12 cellular contexts compared by ENCODE assay signal in the genomic region with DNA sequence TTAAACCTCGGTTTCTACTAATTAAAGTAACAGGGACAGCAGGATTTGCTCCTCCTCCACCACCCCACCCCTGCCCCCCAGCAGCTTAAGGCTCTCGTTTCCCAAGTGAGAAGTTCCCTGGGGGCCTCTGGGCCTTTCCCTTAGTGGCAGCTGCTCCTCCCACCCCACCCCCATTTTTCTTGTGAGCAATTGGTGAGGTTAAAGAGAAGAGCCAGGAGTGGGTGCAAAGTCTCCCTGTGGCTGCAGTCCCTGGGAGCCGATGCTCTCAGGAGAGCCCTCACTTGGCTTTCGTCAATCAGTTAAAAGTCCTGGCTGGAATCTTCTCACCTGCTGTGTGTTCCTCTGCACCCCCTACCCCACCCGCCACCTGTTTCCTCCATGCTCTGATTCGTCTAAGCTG.
"Had no signal": no experiment of that assay in that cellular context is flagged by ENCODE, and none has a peak within 500 bp of the region (broad histone marks: within the 10 kb centered on the region; RNA-seq: fewer than 3 reads in every experiment).

No MANE protein-coding gene starts in this region.

- H3K4me1 ChIP-seq: esophagus muscularis mucosa had no signal

- H3K36me3 Mint-ChIP-seq: activated naive CD8-positive, alpha-beta T cell had no signal

- H3K27me3 ChIP-seq: brain microvascular endothelial cell, dorsolateral prefrontal cortex, esophagus muscularis mucosa had no signal

- H3K27ac ChIP-seq: brain microvascular endothelial cell, dorsolateral prefrontal cortex, esophagus muscularis mucosa, skin epidermis had no signal

- H3K36me3 ChIP-seq: brain microvascular endothelial cell, esophagus muscularis mucosa had no signal

- H3K4me1 Mint-ChIP-seq: stimulated activated naive CD8-positive, alpha-beta T cell treated with anti-CD3 and anti-CD28 coated beads, Interleukin-15, amount 100 ng/mL, for 72 hours had no signal

- ATAC-seq: activated T-cell treated with anti-CD3 and anti-CD28 coated beads, Interleukin-2, amount 50 U/mL, for 4 hours; stimulated activated naive CD8-positive, alpha-beta T cell treated with anti-CD3 and anti-CD28 coated beads, Interleukin-15, amount 100 ng/mL, for 72 hours had no signal

- DNase-seq: activated CD4-positive, alpha-beta memory T cell treated with anti-CD3 and anti-CD28 coated beads for 36 hours; activated effector memory CD4-positive, alpha-beta T cell treated with anti-CD3 and anti-CD28 coated beads, Interleukin-2, amount 50 U/mL, for 16 hours; activated T-cell treated with anti-CD3 and anti-CD28 coated beads, Interleukin-2, amount 50 U/mL, for 4 hours; brain microvascular endothelial cell; dorsolateral prefrontal cortex; retina; stimulated activated CD4-positive, alpha-beta T cell treated with anti-CD3 and anti-CD28 coated beads, Interleukin-4, amount 100 ng/mL, for 4 hours; stimulated activated naive CD8-positive, alpha-beta T cell treated with anti-CD3 and anti-CD28 coated beads, Interleukin-15, amount 100 ng/mL, for 72 hours had no signal

- H3K4me3 ChIP-seq: dorsolateral prefrontal cortex, esophagus muscularis mucosa, skin epidermis had no signal

- FAIRE-seq: urothelium cell line had no signal

- H3K27ac Mint-ChIP-seq: activated CD4-positive, alpha-beta memory T cell treated with anti-CD3 and anti-CD28 coated beads for 36 hours; activated naive CD8-positive, alpha-beta T cell; stimulated activated naive CD8-positive, alpha-beta T cell treated with anti-CD3 and anti-CD28 coated beads, Interleukin-15, amount 100 ng/mL, for 72 hours had no signal

- H3K9me3 ChIP-seq: esophagus muscularis mucosa had no signal

- H3K4me3 Mint-ChIP-seq: activated CD4-positive, alpha-beta memory T cell treated with anti-CD3 and anti-CD28 coated beads for 36 hours; activated naive CD8-positive, alpha-beta T cell; activated T-cell treated with anti-CD3 and anti-CD28 coated beads, Interleukin-2, amount 50 U/mL, for 4 hours; stimulated activated naive CD8-positive, alpha-beta T cell treated with anti-CD3 and anti-CD28 coated beads, Interleukin-15, amount 100 ng/mL, for 72 hours had no signal

- H3K9me3 Mint-ChIP-seq: activated T-cell treated with anti-CD3 and anti-CD28 coated beads, Interleukin-2, amount 50 U/mL, for 4 hours had no signal
